In the genomic region with DNA sequence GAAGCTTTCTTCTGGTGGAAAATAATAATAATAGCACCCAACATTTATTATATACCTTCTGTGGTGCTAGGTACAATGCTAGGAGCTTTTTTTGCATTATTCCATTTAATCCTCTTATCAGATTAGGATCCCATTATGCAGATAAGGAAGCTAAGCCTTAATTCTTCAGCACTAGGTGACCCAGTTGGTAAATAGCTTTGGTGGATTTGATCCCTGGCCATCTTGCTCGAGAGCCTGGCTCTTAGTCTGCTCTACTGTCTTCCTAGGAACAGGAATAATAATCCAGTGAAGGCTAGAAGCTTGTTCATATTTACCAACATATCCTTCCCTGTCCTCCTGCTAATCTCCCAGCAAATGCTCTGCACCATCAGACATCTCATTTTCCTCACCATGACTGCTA, we compare ENCODE assay signal across 19 cellular contexts.
"Had no signal": no experiment of that assay in that cellular context is flagged by ENCODE, and none has a peak within 500 bp of the region (broad histone marks: within the 10 kb centered on the region; RNA-seq: fewer than 3 reads in every experiment).

No MANE protein-coding gene starts in this region.

- H3K4me1 ChIP-seq: esophagus muscularis mucosa, foreskin keratinocyte, gastrocnemius medialis, heart right ventricle, left lung, lower lobe of right lung had no signal

- H3K9me3 ChIP-seq: esophagus muscularis mucosa, gastrocnemius medialis, left lung had no signal

- H3K36me3 ChIP-seq: esophagus muscularis mucosa, gastrocnemius medialis, heart right ventricle, left lung, lower lobe of right lung had no signal

- H3K27me3 ChIP-seq: dorsolateral prefrontal cortex, esophagus muscularis mucosa, gastrocnemius medialis, left lung had no signal

- DNase-seq: dermis blood vessel endothelial cell; dorsolateral prefrontal cortex; effector CD4-positive, alpha-beta T cell; effector memory CD4-positive, alpha-beta T cell; foreskin keratinocyte; gastrocnemius medialis; glutamatergic neuron; head of caudate nucleus; heart right ventricle; hippocampal formation; left cardiac atrium; left lung; left ventricle myocardium superior; lower lobe of right lung; mesenchymal stem cell; midbrain; naive thymus-derived CD4-positive, alpha-beta T cell had no signal

- H3K27ac ChIP-seq: coronary artery, dorsolateral prefrontal cortex, esophagus muscularis mucosa, foreskin keratinocyte, gastrocnemius medialis, heart right ventricle, left lung, lower lobe of right lung had no signal

- H3K4me3 ChIP-seq: coronary artery, dorsolateral prefrontal cortex, esophagus muscularis mucosa, gastrocnemius medialis, heart right ventricle, left lung, lower lobe of right lung had no signal
